Comparison of ENCODE assay signal across 11 cellular contexts in the genomic region with DNA sequence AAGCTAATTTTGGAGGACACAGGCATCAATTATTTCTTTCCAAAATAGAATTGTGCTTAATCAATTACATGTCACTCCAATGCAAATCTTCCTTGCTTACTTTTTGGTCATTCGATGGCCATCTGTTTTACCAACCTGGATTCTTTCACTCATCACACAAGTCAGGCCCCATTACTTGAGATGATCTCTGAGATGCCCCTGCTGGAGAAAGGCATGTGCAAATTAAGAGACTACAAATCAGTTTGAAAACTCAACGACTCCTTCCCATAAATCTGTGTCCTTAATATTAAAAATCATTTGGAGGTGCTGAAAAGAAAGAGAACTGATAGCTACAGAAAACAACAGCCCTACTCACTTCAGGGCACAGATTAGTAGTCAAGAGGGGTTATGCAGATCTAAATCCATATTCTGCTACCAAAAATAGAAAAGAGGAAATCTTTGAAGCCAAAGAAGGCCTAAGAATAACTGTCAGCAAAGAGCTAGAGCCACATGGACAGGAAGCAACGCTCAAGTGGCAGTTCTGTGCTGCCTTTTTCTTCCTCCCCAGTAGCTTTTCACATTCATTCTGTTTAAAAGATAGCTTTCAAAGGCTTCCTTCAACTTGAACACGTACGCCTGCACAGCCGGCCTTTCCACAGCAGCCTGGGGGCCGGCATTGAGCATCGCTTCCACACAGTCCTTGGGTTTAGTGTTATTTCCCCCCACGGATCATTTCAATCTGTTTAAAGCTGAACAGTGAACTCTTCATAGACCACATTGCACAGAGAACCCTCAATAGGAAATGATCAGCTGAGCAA.
DNase-seq lines count a peak whose midpoint lies in the region; ATAC-seq and TF ChIP-seq lines count a peak whose summit lies in the region.
"Had no signal": no experiment of that assay in that cellular context is flagged by ENCODE, and none has a peak within 500 bp of the region (broad histone marks: within the 10 kb centered on the region; RNA-seq: fewer than 3 reads in every experiment).

No MANE protein-coding gene starts in this region.

- H3K4me3 ChIP-seq in CD4-positive, CD25-positive, alpha-beta regulatory T cell (ENCODE audit: low read depth, low read length), result peak overlapping the region; percentile 49
- H3K4me3 ChIP-seq in MM.1S (ENCODE audit: low read length) (no peak overlapping the region), mesendoderm (ENCODE audit: low read length) (no peak overlapping the region)
- H3K4me3 ChIP-seq: ascending aorta had no signal

- no peak overlapping the region for H2AK5ac ChIP-seq in mesendoderm (ENCODE audit: low read length)

- H3K56ac ChIP-seq in mesendoderm (ENCODE audit: low read length), result no peak overlapping the region

- H3F3A ChIP-seq in MM.1S (ENCODE audit: insufficient read depth, low read length), result no peaks in the 10 kb centered on the region

- no peaks in the 10 kb centered on the region for H4K20me1 ChIP-seq in MM.1S (ENCODE audit: insufficient read depth, low read length)

- H3K36me3 ChIP-seq in CD4-positive, CD25-positive, alpha-beta regulatory T cell (ENCODE audit: control insufficient read depth, insufficient read depth, low read length), result no peaks in the 10 kb centered on the region
- no peaks in the 10 kb centered on the region for H3K36me3 ChIP-seq in MM.1S (replicated peaks; ENCODE audit: insufficient read depth, low read length)
- no peaks in the 10 kb centered on the region for H3K36me3 ChIP-seq in mesendoderm (ENCODE audit: control insufficient read depth, insufficient read depth, low read length)
- H3K36me3 ChIP-seq: ascending aorta had no signal

- H3K36me3 Mint-ChIP-seq in CD4-positive, CD25-positive, alpha-beta regulatory T cell, result peaks cover 1% of the 10 kb centered on the region
- no peaks in the 10 kb centered on the region for H3K36me3 Mint-ChIP-seq in activated T-cell treated with anti-CD3 and anti-CD28 coated beads, Interleukin-2, amount 50 U/mL, for 4 hours (ENCODE audit: insufficient read depth)
- H3K36me3 Mint-ChIP-seq in osteocyte (ENCODE audit: unreplicated experiment), result no peaks in the 10 kb centered on the region

- peak overlapping the region; percentile 84 to 98 (median 92) for H3K27ac Mint-ChIP-seq in CD4-positive, CD25-positive, alpha-beta regulatory T cell
- no peak overlapping the region for H3K27ac Mint-ChIP-seq in osteocyte (ENCODE audit: unreplicated experiment)

- H3K4me1 ChIP-seq in CD4-positive, CD25-positive, alpha-beta regulatory T cell (ENCODE audit: control insufficient read depth, insufficient read depth, low read length, poor library complexity, severe bottlenecking), result peaks cover 57% of the 10 kb centered on the region
- H3K4me1 ChIP-seq in MM.1S (ENCODE audit: low read length), result peaks cover 34% of the 10 kb centered on the region
- peaks cover 3% of the 10 kb centered on the region for H3K4me1 ChIP-seq in mesendoderm (ENCODE audit: control insufficient read depth, low read depth, low read length)

- DNase-seq in CD4-positive, CD25-positive, alpha-beta regulatory T cell, result peak in 2 of 3 donors; percentile 51 to 76
- DNase-seq in MM.1S (peak; percentile 69), mesendoderm (no peak), NCI-H2171 treated with DMSO at 0.1 percent for 48 hours (lab: John Stamatoyannopoulos, UW) (no peak), NCI-H2227 (lab: John Stamatoyannopoulos, UW; ENCODE audit: unreplicated experiment) (no peak), osteocyte (ENCODE audit: extremely low spot score, unreplicated experiment) (no peak)
- no peak for DNase-seq in activated T-cell treated with anti-CD3 and anti-CD28 coated beads, Interleukin-2, amount 50 U/mL, for 4 hours
- DNase-seq: DMS 273 treated with DMSO at 0.1 percent for 48 hours, SW 1271 had no signal

- H3K27me3 Mint-ChIP-seq in CD4-positive, CD25-positive, alpha-beta regulatory T cell, result no peaks in the 10 kb centered on the region
- H3K27me3 Mint-ChIP-seq in activated T-cell treated with anti-CD3 and anti-CD28 coated beads, Interleukin-2, amount 50 U/mL, for 4 hours (ENCODE audit: low read depth), result no peaks in the 10 kb centered on the region
- no peaks in the 10 kb centered on the region for H3K27me3 Mint-ChIP-seq in osteocyte (ENCODE audit: unreplicated experiment)

- no peaks in the 10 kb centered on the region for H3K79me2 ChIP-seq in MM.1S (ENCODE audit: low read length)
- no peaks in the 10 kb centered on the region for H3K79me2 ChIP-seq in mesendoderm (ENCODE audit: control insufficient read depth, insufficient read depth, low read length)

- no peaks in the 10 kb centered on the region for H3K27me3 ChIP-seq in CD4-positive, CD25-positive, alpha-beta regulatory T cell (ENCODE audit: control insufficient read depth, insufficient read depth, low read length)
- H3K27me3 ChIP-seq in MM.1S (replicated peaks; ENCODE audit: insufficient read depth, low read length) (no peaks in the 10 kb centered on the region), mesendoderm (ENCODE audit: insufficient read depth, low read length, poor library complexity) (no peaks in the 10 kb centered on the region)
- H3K27me3 ChIP-seq: ascending aorta had no signal

- H2BK15ac ChIP-seq in mesendoderm (replicated peaks; ENCODE audit: low read depth), result no peak overlapping the region

- peak overlapping the region; percentile 70 for H2AFZ ChIP-seq in MM.1S (ENCODE audit: low read length)

- no peak overlapping the region for H4K5ac ChIP-seq in mesendoderm (ENCODE audit: low read length)

- no peaks in the 10 kb centered on the region for H3K79me1 ChIP-seq in mesendoderm (ENCODE audit: low read length)

- H2BK5ac ChIP-seq in mesendoderm (ENCODE audit: low read length), result no peak overlapping the region

- peaks cover 0 to 2% (median 0%) of the 10 kb centered on the region in 7 donors for H3K9me3 Mint-ChIP-seq in CD4-positive, CD25-positive, alpha-beta regulatory T cell
- H3K9me3 Mint-ChIP-seq in activated T-cell treated with anti-CD3 and anti-CD28 coated beads, Interleukin-2, amount 50 U/mL, for 4 hours, result no peaks in the 10 kb centered on the region
- no peaks in the 10 kb centered on the region for H3K9me3 Mint-ChIP-seq in osteocyte (ENCODE audit: unreplicated experiment)

- peak overlapping the region; percentile 75 for H3K27ac ChIP-seq in CD4-positive, CD25-positive, alpha-beta regulatory T cell (ENCODE audit: insufficient read depth, low read length, poor library complexity, severe bottlenecking)
- H3K27ac ChIP-seq in MM.1S (ENCODE audit: low read length) (peak overlapping the region; percentile 64), mesendoderm (ENCODE audit: low read depth, low read length) (no peak overlapping the region)

- H3K4me1 Mint-ChIP-seq in CD4-positive, CD25-positive, alpha-beta regulatory T cell, result peaks cover 30 to 63% (median 44%) of the 10 kb centered on the region in 4 donors
- H3K4me1 Mint-ChIP-seq in activated T-cell treated with anti-CD3 and anti-CD28 coated beads, Interleukin-2, amount 50 U/mL, for 4 hours (ENCODE audit: low read depth), result peaks cover 55% of the 10 kb centered on the region
- peaks cover 25% of the 10 kb centered on the region for H3K4me1 Mint-ChIP-seq in osteocyte (ENCODE audit: unreplicated experiment)

- no peak overlapping the region for H3K18ac ChIP-seq in mesendoderm (ENCODE audit: low read length)

- H2BK120ac ChIP-seq in mesendoderm (ENCODE audit: low read depth, low read length), result no peak overlapping the region

- no peak overlapping the region for H4K8ac ChIP-seq in mesendoderm (ENCODE audit: low read depth, low read length)

- H3K4me3 Mint-ChIP-seq in CD4-positive, CD25-positive, alpha-beta regulatory T cell, result peak overlapping the region; percentile 34 to 70 (median 68)
- H3K4me3 Mint-ChIP-seq in activated T-cell treated with anti-CD3 and anti-CD28 coated beads, Interleukin-2, amount 50 U/mL, for 4 hours, result peak overlapping the region; percentile 27
- H3K4me3 Mint-ChIP-seq in osteocyte (ENCODE audit: unreplicated experiment), result no peak overlapping the region

- no peaks in the 10 kb centered on the region for H3K9me2 ChIP-seq in MM.1S (replicated peaks; ENCODE audit: insufficient read depth, low read length)

- TF ChIP-seq CTCF in MM.1S (IDR thresholded peaks at IDR 0.05; ENCODE audit: low read length) (peak; percentile 18), osteocyte (IDR thresholded peaks at IDR 0.05) (no peak)

- H3K9ac ChIP-seq in MM.1S (ENCODE audit: low read length) (peak overlapping the region; percentile 25; the same call in 1 of the 2 replicates), mesendoderm (ENCODE audit: low read length) (no peak overlapping the region)

- ATAC-seq in CD4-positive, CD25-positive, alpha-beta regulatory T cell (ENCODE audit: low read depth in 2 of 2), result peak; percentile 57 to 61
- peak; percentile 53 to 59 for ATAC-seq in activated T-cell treated with anti-CD3 and anti-CD28 coated beads, Interleukin-2, amount 50 U/mL, for 4 hours
- no peak for ATAC-seq in GM21825 (IDR thresholded peaks at IDR 0.05; ENCODE audit: unreplicated experiment)

- H3K23ac ChIP-seq in mesendoderm (ENCODE audit: low read length), result no peak overlapping the region

- WGBS in mesendoderm (ENCODE audit: extremely low coverage, insufficient coverage, low lambda C conversion rate), result no CpG with 5 or more reads among the region's 9 CpGs

- H3K9me3 ChIP-seq in CD4-positive, CD25-positive, alpha-beta regulatory T cell (ENCODE audit: control insufficient read depth in 2 of 2, low read length in 2 of 2), result no peaks in the 10 kb centered on the region
- H3K9me3 ChIP-seq in MM.1S (replicated peaks; ENCODE audit: insufficient read depth, low read length), result no peaks in the 10 kb centered on the region
- H3K9me3 ChIP-seq: ascending aorta had no signal

- H3K4me2 ChIP-seq in MM.1S (ENCODE audit: low read depth, low read length) (peak overlapping the region; percentile 62), mesendoderm (ENCODE audit: low read length) (no peak overlapping the region)

- H3K4ac ChIP-seq in mesendoderm (ENCODE audit: low read depth, low read length), result peak overlapping the region; percentile 65

Comparison
In these comparisons a context has a peak if more than half of its experiments do, and no peak if none do; other contexts are left out.
1. DNase-seq: peak in CD4-positive, CD25-positive, alpha-beta regulatory T cell (2 of 3) and MM.1S (single experiment); none in activated T-cell treated with anti-CD3 and anti-CD28 coated beads, Interleukin-2, amount 50 U/mL, for 4 hours (single experiment), mesendoderm (single experiment), NCI-H2171 treated with DMSO at 0.1 percent for 48 hours (single experiment), NCI-H2227 (single experiment) and osteocyte (single experiment).